In the genomic region with DNA sequence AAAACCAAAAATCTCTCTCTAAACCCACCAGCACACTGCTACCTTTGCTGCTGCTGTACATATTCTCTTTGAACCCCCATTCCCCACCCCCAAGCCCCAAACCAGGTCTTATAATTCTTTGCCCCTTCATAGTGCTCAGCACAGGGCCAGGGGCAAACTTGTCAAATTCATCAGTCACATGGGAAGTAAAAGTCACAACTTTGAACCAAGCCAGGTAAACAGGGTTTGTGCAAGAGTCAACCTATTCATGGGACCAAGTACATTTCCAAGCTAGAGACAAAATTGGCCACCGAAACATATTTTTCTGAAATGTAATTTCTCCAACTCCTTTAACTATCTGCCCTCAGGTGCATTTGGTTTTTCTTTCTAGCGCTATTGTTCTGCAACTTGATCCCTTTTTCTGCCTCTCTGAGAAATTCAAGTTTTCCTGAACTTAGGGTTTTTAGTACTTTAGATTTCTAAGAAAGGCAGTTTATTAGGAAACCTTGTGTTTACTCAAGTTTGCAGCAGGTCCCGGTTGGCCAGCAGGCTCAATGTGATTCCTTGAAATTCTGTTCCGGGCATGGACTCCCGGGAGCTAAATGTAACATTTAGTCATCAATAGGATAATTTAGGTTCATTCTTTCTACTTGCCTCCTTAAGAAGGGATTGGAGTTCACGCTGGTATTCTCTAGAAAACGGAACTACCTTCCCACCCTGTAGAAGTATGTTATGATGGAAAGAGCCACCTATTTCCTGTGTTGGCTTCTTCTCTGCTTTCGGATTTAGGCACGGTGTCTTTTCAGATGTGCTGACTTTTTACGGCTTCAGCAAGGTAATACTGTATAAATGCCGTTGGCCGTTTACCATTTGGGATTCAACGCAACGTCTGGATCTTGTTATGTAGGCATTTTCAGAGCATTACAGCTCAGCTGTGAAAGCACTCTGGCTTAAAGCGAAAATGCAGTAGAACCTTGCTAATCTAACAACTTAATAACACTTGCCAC, we compare ENCODE assay signal across 11 cellular contexts.
A peak's percentile ranks its signal among the peaks of the same experiment; 100 is the strongest.
DNase-seq lines count a peak whose midpoint lies in the region; ATAC-seq and TF ChIP-seq lines count a peak whose summit lies in the region.
"Had no signal": no experiment of that assay in that cellular context is flagged by ENCODE, and none has a peak within 500 bp of the region (broad histone marks: within the 10 kb centered on the region; RNA-seq: fewer than 3 reads in every experiment).

No MANE protein-coding gene starts in this region.

- peak overlapping the region; percentile 91 for H3K27ac Mint-ChIP-seq in activated T-helper 17 cell treated with anti-CD3 and anti-CD28 coated beads, Interleukin-2, amount 50 U/mL, for 72 hours

- no peak for TF ChIP-seq EP300 in upper lobe of left lung (IDR thresholded peaks at IDR 0.05)

- TF ChIP-seq POLR2A in upper lobe of left lung (IDR thresholded peaks at IDR 0.05) (no peak), gastrocnemius medialis (IDR thresholded peaks at IDR 0.05) (no peak)

- 42 to 55% methylated on average over 15 of the region's 15 CpGs for WGBS in upper lobe of left lung, 2 donors

- H3K27me3 ChIP-seq in upper lobe of left lung (no peaks in the 10 kb centered on the region), gastrocnemius medialis (no peaks in the 10 kb centered on the region)

- H3K9me3 Mint-ChIP-seq in activated T-cell treated with anti-CD3 and anti-CD28 coated beads, Interleukin-2, amount 50 U/mL, for 4 hours = no peaks in the 10 kb centered on the region
- no peaks in the 10 kb centered on the region for H3K9me3 Mint-ChIP-seq in activated T-helper 17 cell treated with anti-CD3 and anti-CD28 coated beads, Interleukin-2, amount 50 U/mL, for 72 hours

- in situ Hi-C loops in gastrocnemius medialis (cut with MboI; ENCODE audit: low sequenced_read_pairs in 4 of 4) = no loop called here

- peaks cover 10 to 26% (median 18%) of the 10 kb centered on the region in 4 donors for H3K4me1 ChIP-seq in upper lobe of left lung
- no peaks in the 10 kb centered on the region for H3K4me1 ChIP-seq in gastrocnemius medialis

- intact Hi-C loops in gastrocnemius medialis (cut with DNase I; ENCODE audit: low total_unique reads) = no loop called here

- H3K36me3 ChIP-seq in upper lobe of left lung (no peaks in the 10 kb centered on the region), gastrocnemius medialis (no peaks in the 10 kb centered on the region)

- peak overlapping the region; percentile 78 for H3K4me3 Mint-ChIP-seq in activated T-cell treated with anti-CD3 and anti-CD28 coated beads, Interleukin-2, amount 50 U/mL, for 4 hours
- H3K4me3 Mint-ChIP-seq in activated T-helper 17 cell treated with anti-CD3 and anti-CD28 coated beads, Interleukin-2, amount 50 U/mL, for 72 hours = peak overlapping the region; percentile 88

- no peak for TF ChIP-seq CTCF in upper lobe of left lung (IDR thresholded peaks at IDR 0.05)
- TF ChIP-seq CTCF in gastrocnemius medialis (IDR thresholded peaks at IDR 0.05 in 4 of 5, conservative IDR thresholded peaks at IDR 0.05 in 1 of 5) = no peak

- H3K9me3 ChIP-seq in upper lobe of left lung (no peaks in the 10 kb centered on the region), gastrocnemius medialis (no peaks in the 10 kb centered on the region)

- ATAC-seq in activated T-cell treated with anti-CD3 and anti-CD28 coated beads, Interleukin-2, amount 50 U/mL, for 4 hours = peak; percentile 34 to 39
- ATAC-seq in activated T-helper 17 cell treated with anti-CD3 and anti-CD28 coated beads, Interleukin-2, amount 50 U/mL, for 72 hours (replicated peaks) = peak; percentile 61
- ATAC-seq in left lobe of liver (peak; percentile 88), upper lobe of left lung (ENCODE audit: low FRiP score in 2 of 2) (no peak), gastrocnemius medialis (no peak)

- no peak for DNase-seq in activated T-cell treated with anti-CD3 and anti-CD28 coated beads, Interleukin-2, amount 50 U/mL, for 4 hours
- DNase-seq in activated T-cell treated with anti-CD3 and anti-CD28 coated beads, Interleukin-2, amount 50 U/mL, for 1 hour = no peak
- no peak for DNase-seq in left lobe of liver (ENCODE audit: low spot score)
- no peak for DNase-seq in upper lobe of left lung
- DNase-seq in activated effector memory CD4-positive, alpha-beta T cell treated with Interleukin-2 at 50 U/mL for 16 hours = no peak
- DNase-seq in NCI-H524 (lab: John Stamatoyannopoulos, UW) = no peak
- no peak for DNase-seq in gastrocnemius medialis
- DNase-seq: C1 segment of cervical spinal cord, MV-4-11 had no signal

- peaks cover 82% of the 10 kb centered on the region for H3K4me1 Mint-ChIP-seq in activated T-cell treated with anti-CD3 and anti-CD28 coated beads, Interleukin-2, amount 50 U/mL, for 4 hours (ENCODE audit: low read depth)
- H3K4me1 Mint-ChIP-seq in activated T-helper 17 cell treated with anti-CD3 and anti-CD28 coated beads, Interleukin-2, amount 50 U/mL, for 72 hours = peaks cover 46% of the 10 kb centered on the region

- H3K27ac ChIP-seq in upper lobe of left lung = peak overlapping the region in 3 of 4 donors; percentile 10 to 49 (median 22)
- H3K27ac ChIP-seq in gastrocnemius medialis = no peak overlapping the region

- H3K4me3 ChIP-seq in upper lobe of left lung (peak overlapping the region in 1 of 4 donors; percentile 10), gastrocnemius medialis (peak overlapping the region in 2 of 4 donors; percentile 2 to 7)

- no peaks in the 10 kb centered on the region for H3K36me3 Mint-ChIP-seq in activated T-cell treated with anti-CD3 and anti-CD28 coated beads, Interleukin-2, amount 50 U/mL, for 4 hours (ENCODE audit: insufficient read depth)
- H3K36me3 Mint-ChIP-seq in activated T-helper 17 cell treated with anti-CD3 and anti-CD28 coated beads, Interleukin-2, amount 50 U/mL, for 72 hours (ENCODE audit: low read depth) = no peaks in the 10 kb centered on the region
- H3K36me3 Mint-ChIP-seq: brain had no signal

- H3K27me3 Mint-ChIP-seq in activated T-cell treated with anti-CD3 and anti-CD28 coated beads, Interleukin-2, amount 50 U/mL, for 4 hours (ENCODE audit: low read depth) = no peaks in the 10 kb centered on the region
- no peaks in the 10 kb centered on the region for H3K27me3 Mint-ChIP-seq in activated T-helper 17 cell treated with anti-CD3 and anti-CD28 coated beads, Interleukin-2, amount 50 U/mL, for 72 hours

Comparison
In these comparisons a context has a peak if more than half of its experiments do, and no peak if none do; other contexts are left out.
1. ATAC-seq: peak in activated T-cell treated with anti-CD3 and anti-CD28 coated beads, Interleukin-2, amount 50 U/mL, for 4 hours (2 of 2), activated T-helper 17 cell treated with anti-CD3 and anti-CD28 coated beads, Interleukin-2, amount 50 U/mL, for 72 hours (single experiment) and left lobe of liver (single experiment); none in upper lobe of left lung (0 of 2) and gastrocnemius medialis (0 of 2).
2. H3K27ac ChIP-seq: peak in upper lobe of left lung (3 of 4); none in gastrocnemius medialis (0 of 4).